Comparison of ENCODE assay signal across 20 cellular contexts in the genomic region with DNA sequence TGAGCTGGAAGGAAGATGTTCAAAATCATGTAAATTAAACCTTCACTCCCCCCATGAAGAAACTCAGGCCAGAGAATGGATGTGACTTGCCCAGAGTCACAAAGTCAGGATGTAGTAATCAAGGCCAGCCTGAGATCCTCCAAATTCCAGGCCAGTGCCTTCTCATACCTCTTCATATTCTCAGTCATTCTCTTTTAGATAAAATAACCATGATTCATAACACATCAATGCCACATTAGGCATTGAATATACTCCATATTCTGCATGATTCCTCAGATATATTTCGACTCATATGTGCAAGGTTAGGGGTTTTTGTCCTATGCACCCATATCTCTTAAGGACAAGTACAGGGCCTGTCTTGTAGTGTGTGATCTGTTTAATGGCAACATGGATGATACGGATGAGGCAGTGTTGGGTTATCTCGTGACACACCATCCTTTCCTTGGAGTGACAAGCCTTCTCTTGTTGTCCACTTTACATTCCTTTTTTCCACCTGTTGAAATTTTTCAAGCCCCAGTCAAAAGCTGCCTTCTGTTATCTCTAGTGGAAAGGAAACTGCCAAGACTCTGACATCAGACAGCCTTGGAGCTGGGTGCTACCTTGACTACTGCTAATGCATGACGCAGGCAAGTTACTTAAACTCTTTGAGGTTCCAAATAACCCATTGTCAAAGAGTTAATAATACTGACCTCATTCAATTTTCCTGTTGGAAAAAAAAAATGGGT.
A peak's percentile ranks its signal among the peaks of the same experiment; 100 is the strongest.
DNase-seq lines count a peak whose midpoint lies in the region; ATAC-seq and FAIRE-seq lines count a peak whose summit lies in the region.
"Had no signal": no experiment of that assay in that cellular context is flagged by ENCODE, and none has a peak within 500 bp of the region (broad histone marks: within the 10 kb centered on the region; RNA-seq: fewer than 3 reads in every experiment).

No MANE protein-coding gene starts in this region.

- no peaks in the 10 kb centered on the region for H3K27me3 ChIP-seq in SJCRH30

- no peaks in the 10 kb centered on the region for H3K9me3 ChIP-seq in SJCRH30 (replicated peaks)

- no peaks in the 10 kb centered on the region for H3K36me3 ChIP-seq in SJCRH30

- no peak overlapping the region for H3K27ac ChIP-seq in SJCRH30
- H3K27ac ChIP-seq: C4-2B, KMS-11 had no signal

- peaks cover 19 to 26% of the 10 kb centered on the region in 2 donors for H3K36me3 Mint-ChIP-seq in stimulated activated naive B cell treated with anti-CD40 and anti-IgM and Interleukin-4, amounts not matched to agents 10 μg/mL and 1 μg/mL and 100 μg/mL, for 72 hours
- H3K36me3 Mint-ChIP-seq: T-cell had no signal

- H3K4me3 Mint-ChIP-seq in stimulated activated naive B cell treated with anti-CD40 and anti-IgM and Interleukin-4, amounts not matched to agents 10 μg/mL and 1 μg/mL and 100 μg/mL, for 72 hours = no peak overlapping the region
- H3K4me3 Mint-ChIP-seq: GM23338, T-cell had no signal

- H3K4me3 ChIP-seq in SJCRH30 = no peak overlapping the region
- H3K4me3 ChIP-seq: GM23338 had no signal

- H3K4me1 ChIP-seq in SJCRH30 = peaks cover 25% of the 10 kb centered on the region

- DNase-seq in GM19239 (ENCODE audit: insufficient read length, low spot score) (no peak), SJCRH30 (peak; percentile 39 to 65), islet precursor cell (peak; percentile 70), 8988T (no peak), HTR-8/SVneo (ENCODE audit: insufficient read length, low spot score) (no peak)
- no peak for DNase-seq in stimulated activated naive B cell treated with anti-CD40 and anti-IgM and Interleukin-4, amounts not matched to agents 10 μg/mL and 1 μg/mL and 100 μg/mL, for 72 hours
- DNase-seq: ACHN, DMS79, NCI-H187 treated with DMSO at 0.1 percent for 48 hours, NCI-H526, T-cell had no signal

- peaks cover 48 to 75% of the 10 kb centered on the region in 2 donors for H3K4me1 Mint-ChIP-seq in stimulated activated naive B cell treated with anti-CD40 and anti-IgM and Interleukin-4, amounts not matched to agents 10 μg/mL and 1 μg/mL and 100 μg/mL, for 72 hours
- H3K4me1 Mint-ChIP-seq: GM23338 had no signal

- no peaks in the 10 kb centered on the region for H3K27me3 Mint-ChIP-seq in stimulated activated naive B cell treated with anti-CD40 and anti-IgM and Interleukin-4, amounts not matched to agents 10 μg/mL and 1 μg/mL and 100 μg/mL, for 72 hours

- peak; percentile 1 to 2 for ATAC-seq in stimulated activated naive B cell treated with anti-CD40 and anti-IgM and Interleukin-4, amounts not matched to agents 10 μg/mL and 1 μg/mL and 100 μg/mL, for 72 hours (replicated peaks)
- no peak for ATAC-seq in GM21423 (IDR thresholded peaks at IDR 0.05; ENCODE audit: unreplicated experiment)
- ATAC-seq: GM23338, HCT116, HepG2, Right ventricle myocardium inferior, SK-N-SH treated with all-trans-retinoic acid at 6 μM for 48 hours, T-cell had no signal

- peak overlapping the region; percentile 94 for H3K27ac Mint-ChIP-seq in stimulated activated naive B cell treated with anti-CD40 and anti-IgM and Interleukin-4, amounts not matched to agents 10 μg/mL and 1 μg/mL and 100 μg/mL, for 72 hours
- H3K27ac Mint-ChIP-seq: GM23338, T-cell had no signal

- peaks cover 8 to 13% of the 10 kb centered on the region in 2 donors for H3K9me3 Mint-ChIP-seq in stimulated activated naive B cell treated with anti-CD40 and anti-IgM and Interleukin-4, amounts not matched to agents 10 μg/mL and 1 μg/mL and 100 μg/mL, for 72 hours
- H3K9me3 Mint-ChIP-seq: GM23338, T-cell had no signal

- FAIRE-seq in GM19239 (lab: Jason Lieb, UNC) = peak; percentile 74
- FAIRE-seq in HTR-8/SVneo (lab: Jason Lieb, UNC) = no peak
- FAIRE-seq: HepG2, RCC 7860 had no signal

Comparison
In these comparisons a context has a peak if more than half of its experiments do, and no peak if none do; other contexts are left out.
1. DNase-seq: peak in SJCRH30 (2 of 2) and islet precursor cell (single experiment); none in GM19239 (single experiment), stimulated activated naive B cell treated with anti-CD40 and anti-IgM and Interleukin-4, amounts not matched to agents 10 μg/mL and 1 μg/mL and 100 μg/mL, for 72 hours (single experiment), 8988T (single experiment) and HTR-8/SVneo (single experiment).